ENCODE assay signal across 8 cellular contexts in genomic region chr7:65216469-65216868, GRCh38.
A peak's percentile ranks its signal among the peaks of the same experiment; 100 is the strongest.
DNase-seq lines count a peak whose midpoint lies in the region; ATAC-seq, FAIRE-seq and TF ChIP-seq lines count a peak whose summit lies in the region.

No MANE protein-coding gene starts in this region.

- no peak overlapping the region for H4K5ac ChIP-seq in H1 (ENCODE audit: insufficient read length, low read depth, low read length)

- no peak overlapping the region for H3K9ac ChIP-seq in H1 (replicated peaks in 1 of 4; ENCODE audit: extremely low read depth in 1 of 4, low read depth in 3 of 4, low read length in 3 of 4)

- H3K36me3 ChIP-seq in H1 (ENCODE audit: control insufficient read depth in 2 of 4, insufficient read depth in 4 of 4, low read length in 3 of 4) (no peaks in the 10 kb centered on the region), neutrophil (no peaks in the 10 kb centered on the region)

- H3K79me2 ChIP-seq in H1 (ENCODE audit: control insufficient read depth in 1 of 2, insufficient read depth in 2 of 2, low read length in 2 of 2), result no peaks in the 10 kb centered on the region

- H3K4me1 ChIP-seq in H1 (replicated peaks in 1 of 4; ENCODE audit: control insufficient read depth in 3 of 4, insufficient read depth in 4 of 4, low read length in 3 of 4) (no peaks in the 10 kb centered on the region), neutrophil (ENCODE audit: control insufficient read depth in 1 of 2, insufficient read depth in 1 of 2, low read depth in 1 of 2, low read length in 1 of 2) (no peaks in the 10 kb centered on the region)

- no peaks in the 10 kb centered on the region for H4K20me1 ChIP-seq in H1 (replicated peaks in 1 of 2; ENCODE audit: control insufficient read depth in 1 of 2, insufficient read depth in 2 of 2, low read length in 2 of 2)

- no peak overlapping the region for H2AFZ ChIP-seq in H1 (ENCODE audit: low read length)

- no peak overlapping the region for H2BK5ac ChIP-seq in H1 (ENCODE audit: low read depth, low read length)

- TF ChIP-seq POLR2A in H1 (IDR thresholded peaks at IDR 0.05; ENCODE audit: control extremely low read depth in 1 of 2, low read depth in 2 of 2, low read length in 2 of 2), result no peak

- H3K27ac ChIP-seq in H1 (ENCODE audit: low read depth, low read length) (no peak overlapping the region), neutrophil (no peak overlapping the region)

- no peak overlapping the region for H3K56ac ChIP-seq in H1 (replicated peaks; ENCODE audit: insufficient read length, low read depth, low read length)

- H2BK12ac ChIP-seq in H1 (ENCODE audit: low read depth, low read length), result no peak overlapping the region

- no peak overlapping the region for H3K4me2 ChIP-seq in H1 (ENCODE audit: insufficient read depth in 1 of 2, low read depth in 2 of 2, low read length in 2 of 2)

- H3K79me1 ChIP-seq in H1 (ENCODE audit: low read depth, low read length), result no peaks in the 10 kb centered on the region

- 34% methylated on average over 8 of the region's 8 CpGs; no CpG with 5 or more reads in 1 of the 2 experiments for WGBS in H1 (ENCODE audit: extremely low coverage in 1 of 2, insufficient coverage in 1 of 2, insufficient read length in 1 of 2, insufficient replicate concordance in 2 of 2, low coverage in 1 of 2, low lambda C conversion rate in 2 of 2, missing lambda C conversion rate in 1 of 2), 2 experiments

- peak; percentile 36 for FAIRE-seq in H1 (lab: Jason Lieb, UNC)

- no peak overlapping the region for H3K14ac ChIP-seq in H1 (ENCODE audit: insufficient read length)

- TF ChIP-seq EP300 in H1 (IDR thresholded peaks at IDR 0.05; ENCODE audit: borderline replicate concordance in 1 of 2, low read depth in 2 of 2, low read length in 2 of 2), result no peak

- no peak overlapping the region for H2BK120ac ChIP-seq in H1 (replicated peaks; ENCODE audit: low read depth, low read length)

- no peak overlapping the region for H4K8ac ChIP-seq in H1 (ENCODE audit: extremely low read depth, insufficient read depth, low read length)

- DNase-seq in GM12865 (ENCODE audit: low read depth) (peak; percentile 76), NCI-H2196 treated with DMSO at 0.1 percent for 48 hours (lab: John Stamatoyannopoulos, UW; ENCODE audit: unreplicated experiment) (peak; percentile 65), H1 (ENCODE audit: low read depth in 1 of 2, low spot score in 2 of 2) (peak; percentile 63 to 77), 8988T (no peak), mesenteric fat pad (ENCODE audit: low spot score) (no peak)
- DNase-seq in activated CD4-positive, alpha-beta T cell treated with anti-CD3 and anti-CD28 coated beads, Interleukin-2, amount 50 U/mL, for 1 hour, result peak; percentile 51

- TF ChIP-seq RAD21 in H1 (IDR thresholded peaks at IDR 0.05 in 1 of 2, conservative IDR thresholded peaks at IDR 0.05 in 1 of 2; ENCODE audit: low read depth in 2 of 2, low read length in 2 of 2), result peak; percentile 87 to 94

- POLR2A ChIA-PET in H1 (lab: Charles Lee; ENCODE audit: partially characterized antibody), result interaction anchor here (1.2 kb wide), 1 partner anchor 92 kb away, joined by 3 read pairs; no protein-coding TSS in a partner anchor

- H3K18ac ChIP-seq in H1 (ENCODE audit: extremely low read depth, low read length), result no peak overlapping the region

- no peaks in the 10 kb centered on the region for H3K23me2 ChIP-seq in H1 (ENCODE audit: low read depth, low read length)

- no peak overlapping the region for H4K91ac ChIP-seq in H1 (replicated peaks; ENCODE audit: insufficient read length, low read length)

- H2AK5ac ChIP-seq in H1 (ENCODE audit: low read depth, low read length), result no peak overlapping the region

- CTCF ChIA-PET in H1 (lab: Charles Lee; ENCODE audit: partially characterized antibody), result interaction anchor here (0.8 to 1.9 kb wide), 7 partner anchors 34 to 157 kb away, joined by 3 to 23 read pairs (median 5); partner anchors contain the start of gene ZNF92

- no peak overlapping the region for H2BK15ac ChIP-seq in H1 (ENCODE audit: low read length)

- H3K9me3 ChIP-seq in H1 (ENCODE audit: insufficient read depth in 2 of 2, low read depth in 1 of 2, low read length in 1 of 2) (no peaks in the 10 kb centered on the region), neutrophil (no peaks in the 10 kb centered on the region)

- TF ChIP-seq CTCF in GM12865 (IDR thresholded peaks at IDR 0.05; ENCODE audit: insufficient read depth, low read depth, low read length, missing control alignments), result peak; percentile 67
- TF ChIP-seq CTCF in H1 (IDR thresholded peaks at IDR 0.05; ENCODE audit: control extremely low read depth in 1 of 3, insufficient read depth in 1 of 3, low read depth in 1 of 3, low read length in 3 of 3), result peak; percentile 68 to 79 (median 74)
- peak; percentile 41 for TF ChIP-seq CTCF in neutrophil (IDR thresholded peaks at IDR 0.05)

- no peaks in the 10 kb centered on the region for H3K27me3 ChIP-seq in H1 (replicated peaks in 1 of 4; ENCODE audit: control insufficient read depth in 3 of 4, extremely low read depth in 1 of 4, insufficient read depth in 3 of 4, low read length in 3 of 4)
- no peaks in the 10 kb centered on the region for H3K27me3 ChIP-seq in neutrophil

- H3K4me3 ChIP-seq in GM12865 (ENCODE audit: low read depth, low read length) (no peak overlapping the region), H1 (ENCODE audit: extremely low read depth in 1 of 4, insufficient read depth in 2 of 4, low read depth in 3 of 4, low read length in 4 of 4) (no peak overlapping the region), neutrophil (ENCODE audit: low read depth in 1 of 2, low read length in 1 of 2) (no peak overlapping the region)

- no peak overlapping the region for H3K4ac ChIP-seq in H1 (replicated peaks; ENCODE audit: insufficient read length, low read depth, low read length)

- peak; percentile 78 for ATAC-seq in HG02678 (IDR thresholded peaks at IDR 0.05; ENCODE audit: unreplicated experiment)

- no peak overlapping the region for H2BK20ac ChIP-seq in H1 (ENCODE audit: low read length)

- no peak overlapping the region for H3K23ac ChIP-seq in H1 (ENCODE audit: insufficient read length)

TF ChIP-seq in H1, 55 proteins besides CTCF, POLR2A, EP300 and RAD21:
- peak; percentile 49; the same call in 1 of the 2 replicates for TF ChIP-seq SRF (IDR thresholded peaks at IDR 0.05; ENCODE audit: low read depth, low read length)
- no peak for TF ChIP-seq CHD2 (IDR thresholded peaks at IDR 0.05; ENCODE audit: low read length)
- TF ChIP-seq FOSL1 (IDR thresholded peaks at IDR 0.05; ENCODE audit: insufficient read depth, low read depth, low read length), result no peak
- TF ChIP-seq SIX5 (IDR thresholded peaks at IDR 0.05; ENCODE audit: low read depth, low read length), result no peak
- TF ChIP-seq KDM1A (IDR thresholded peaks at IDR 0.05; ENCODE audit: borderline replicate concordance, low read length), result no peak
- TF ChIP-seq MAX (IDR thresholded peaks at IDR 0.05), result peak; percentile 32; the same call in 1 of the 2 replicates
- no peak for TF ChIP-seq POLR2AphosphoS5 (IDR thresholded peaks at IDR 0.05; ENCODE audit: low read depth, low read length)
- TF ChIP-seq SAP30 (IDR thresholded peaks at IDR 0.05; ENCODE audit: insufficient read depth, insufficient replicate concordance, low read length), result no peak
- peak; percentile 98 for TF ChIP-seq TCF12 (IDR thresholded peaks at IDR 0.05; ENCODE audit: low read depth, low read length)
- TF ChIP-seq HDAC6 (IDR thresholded peaks at IDR 0.05; ENCODE audit: low read depth, low read length), result no peak
- no peak for TF ChIP-seq BCL11A (IDR thresholded peaks at IDR 0.05; ENCODE audit: low read depth in 2 of 2, low read length in 2 of 2)
- no peak for TF ChIP-seq RBBP5 (IDR thresholded peaks at IDR 0.05; ENCODE audit: borderline replicate concordance, low read depth, low read length)
- no peak for TF ChIP-seq TAF7 (optimal IDR thresholded peaks at IDR 0.05; ENCODE audit: borderline replicate concordance, low read depth, low read length)
- no peak for TF ChIP-seq JUN (IDR thresholded peaks at IDR 0.05; ENCODE audit: low read depth, low read length)
- TF ChIP-seq BACH1 (IDR thresholded peaks at IDR 0.05; ENCODE audit: low read length), result 0 out of 2 replicates have a peak, but pooled peaks have one; percentile 50
- TF ChIP-seq MAFK (IDR thresholded peaks at IDR 0.05; ENCODE audit: low read depth, low read length), result no peak
- peak; percentile 61; the same call in 1 of the 2 replicates for TF ChIP-seq YY1 (IDR thresholded peaks at IDR 0.05; ENCODE audit: low read depth, low read length)
- TF ChIP-seq, protein P1, sequence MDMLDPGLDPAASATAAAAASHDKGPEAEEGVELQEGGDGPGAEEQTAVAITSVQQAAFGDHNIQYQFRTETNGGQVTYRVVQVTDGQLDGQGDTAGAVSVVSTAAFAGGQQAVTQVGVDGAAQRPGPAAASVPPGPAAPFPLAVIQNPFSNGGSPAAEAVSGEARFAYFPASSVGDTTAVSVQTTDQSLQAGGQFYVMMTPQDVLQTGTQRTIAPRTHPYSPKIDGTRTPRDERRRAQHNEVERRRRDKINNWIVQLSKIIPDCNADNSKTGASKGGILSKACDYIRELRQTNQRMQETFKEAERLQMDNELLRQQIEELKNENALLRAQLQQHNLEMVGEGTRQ (IDR thresholded peaks at IDR 0.05; ENCODE audit: low read length), result no peak
- TF ChIP-seq SIN3A (conservative IDR thresholded peaks at IDR 0.05 in 1 of 2, IDR thresholded peaks at IDR 0.05 in 1 of 2; ENCODE audit: low read depth in 1 of 2, low read length in 2 of 2), result peak in 1 of 2 experiments; percentile 67; a peak in 1 of 4 replicates
- no peak for TF ChIP-seq RNF2 (IDR thresholded peaks at IDR 0.05; ENCODE audit: borderline replicate concordance, low read depth, low read length, missing control alignments, poor library complexity, severe bottlenecking)
- TF ChIP-seq RFX5 (IDR thresholded peaks at IDR 0.05; ENCODE audit: borderline replicate concordance, low read depth, low read length), result no peak
- TF ChIP-seq SP2 (IDR thresholded peaks at IDR 0.05; ENCODE audit: low read length), result no peak

Comparison
In these comparisons a context has a peak if more than half of its experiments do, and no peak if none do; other contexts are left out.
1. DNase-seq: peak in GM12865 (single experiment), NCI-H2196 treated with DMSO at 0.1 percent for 48 hours (single experiment), activated CD4-positive, alpha-beta T cell treated with anti-CD3 and anti-CD28 coated beads, Interleukin-2, amount 50 U/mL, for 1 hour (single experiment) and H1 (2 of 2); none in 8988T (single experiment) and mesenteric fat pad (single experiment).
2. Peak in every context shown above with its lines, with median percentiles within 50 percentile points of each other: CTCF ChIP-seq.